ENCODE assay signal across 21 cellular contexts in the genomic region with DNA sequence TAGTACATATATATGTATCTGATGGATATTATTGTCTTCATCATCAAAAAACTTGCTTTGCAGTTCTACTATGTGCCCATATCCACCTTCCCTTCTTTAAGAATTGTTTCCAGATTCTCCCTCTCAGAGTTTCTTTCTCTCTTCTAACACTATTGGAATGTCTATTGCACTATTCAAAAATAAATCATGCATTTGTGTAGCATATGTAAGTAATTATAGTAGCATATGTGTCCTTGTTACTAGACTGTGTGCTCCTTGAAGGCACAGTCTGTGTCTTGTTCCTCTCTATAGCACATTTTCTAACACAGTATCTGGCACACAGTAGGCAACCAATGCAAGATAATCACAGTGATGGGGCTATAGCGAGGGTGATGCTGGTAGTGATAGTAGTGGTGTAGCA. TPM values are rescaled to one million over a fixed set of nuclear protein-coding genes. Genes with fewer than 3 reads are reported as not detected.
DNase-seq lines count a peak whose midpoint lies in the region; ATAC-seq, FAIRE-seq and TF ChIP-seq lines count a peak whose summit lies in the region.
"Had no signal": no experiment of that assay in that cellular context is flagged by ENCODE, and none has a peak within 500 bp of the region (broad histone marks: within the 10 kb centered on the region; RNA-seq: fewer than 3 reads in every experiment).

No MANE protein-coding gene starts in this region.

- H3K9me3 ChIP-seq in adipocyte (ENCODE audit: control insufficient read depth, low read length) (no peaks in the 10 kb centered on the region), uterus (no peaks in the 10 kb centered on the region)
- H3K9me3 ChIP-seq in effector memory CD4-positive, alpha-beta T cell (ENCODE audit: control insufficient read depth, low read length): no peaks in the 10 kb centered on the region
- H3K9me3 ChIP-seq: BE2C had no signal

- no peak overlapping the region for H3K4me3 ChIP-seq in adipocyte (ENCODE audit: low read length)
- H3K4me3 ChIP-seq in uterus: no peak overlapping the region
- no peak overlapping the region for H3K4me3 ChIP-seq in effector memory CD4-positive, alpha-beta T cell (ENCODE audit: insufficient read depth, low read depth, low read length, poor library complexity, severe bottlenecking)

- H3K27me3 ChIP-seq in adipocyte (replicated peaks; ENCODE audit: control insufficient read depth, insufficient read depth, low read length) (no peaks in the 10 kb centered on the region), uterus (no peaks in the 10 kb centered on the region)
- no peaks in the 10 kb centered on the region for H3K27me3 ChIP-seq in effector memory CD4-positive, alpha-beta T cell (replicated peaks; ENCODE audit: control insufficient read depth, insufficient read depth, low read length, poor library complexity, severe bottlenecking)
- H3K27me3 ChIP-seq: BE2C had no signal

- H3K4me1 Mint-ChIP-seq in WTC11: no peaks in the 10 kb centered on the region
- H3K4me1 Mint-ChIP-seq: H9 had no signal

- DNase-seq in GM04503 (ENCODE audit: low read depth) (peak; percentile 58), adipocyte (ENCODE audit: low read depth) (peak; percentile 83), fibroblast of peridontal ligament (ENCODE audit: extremely low read depth) (peak; percentile 85), uterus (no peak), NCI-H524 (lab: John Stamatoyannopoulos, UW) (no peak), HTR-8/SVneo (ENCODE audit: insufficient read length, low spot score) (no peak), WTC11 (ENCODE audit: low spot score) (no peak)
- DNase-seq in effector memory CD4-positive, alpha-beta T cell: no peak
- DNase-seq: ACHN; BE2C; Calu3; CD4-positive, alpha-beta T cell; H9; KBM-7; NCI-H1105 treated with DMSO at 0.1 percent for 48 hours; NCI-H1694 treated with DMSO at 0.1 percent for 48 hours; NCI-H2107; NCI-H510A treated with DMSO at 0.1 percent for 48 hours; NCI-H82; OCI-M1; SHP77 treated with DMSO at 0.1 percent for 48 hours had no signal

- no peaks in the 10 kb centered on the region for H3K27me3 Mint-ChIP-seq in WTC11 (ENCODE audit: low read depth)
- H3K27me3 Mint-ChIP-seq: CD4-positive, alpha-beta T cell had no signal

- no peak for TF ChIP-seq POLR2A in uterus (IDR thresholded peaks at IDR 0.05)

- CTCF ChIA-PET in WTC11 (lab: Charles Lee): interaction anchor here (1.4 kb wide), 1 partner anchor 12 kb away, joined by 4 read pairs; no protein-coding TSS in a partner anchor

- TF ChIP-seq CTCF in uterus (IDR thresholded peaks at IDR 0.05) (no peak), WTC11 (IDR thresholded peaks at IDR 0.05) (no peak)

- no peaks in the 10 kb centered on the region for H3K9me3 Mint-ChIP-seq in WTC11
- H3K9me3 Mint-ChIP-seq: CD4-positive, alpha-beta T cell; H9 had no signal

- H3K9ac ChIP-seq in adipocyte (ENCODE audit: low read length): no peak overlapping the region

- no peak overlapping the region for H3K27ac Mint-ChIP-seq in WTC11
- H3K27ac Mint-ChIP-seq: CD4-positive, alpha-beta T cell; H9 had no signal

- no peaks in the 10 kb centered on the region for H3K36me3 Mint-ChIP-seq in WTC11

- no peak for ATAC-seq in WTC11

- POLR2A ChIA-PET in WTC11 (lab: Charles Lee): interaction anchor here (0.6 kb wide), 1 partner anchor 10 kb away, joined by 3 read pairs; no protein-coding TSS in a partner anchor

- H3K27ac ChIP-seq in uterus: peak overlapping the region; percentile 62 to 66
- H3K27ac ChIP-seq in effector memory CD4-positive, alpha-beta T cell (ENCODE audit: insufficient read depth, low read length, poor library complexity, severe bottlenecking): no peak overlapping the region

- intact Hi-C loops in uterus (cut with DNase I; ENCODE audit: low total_unique reads): no loop called here

- no peak overlapping the region for H3K4me3 Mint-ChIP-seq in WTC11
- H3K4me3 Mint-ChIP-seq: CD4-positive, alpha-beta T cell; H9 had no signal

- peaks cover 34% of the 10 kb centered on the region for H3K4me1 ChIP-seq in adipocyte (ENCODE audit: control insufficient read depth, insufficient read depth, low read length)
- peaks cover 0 to 18% of the 10 kb centered on the region in 2 donors for H3K4me1 ChIP-seq in uterus
- H3K4me1 ChIP-seq in effector memory CD4-positive, alpha-beta T cell (ENCODE audit: control insufficient read depth, insufficient read depth, low read length, poor library complexity, severe bottlenecking): no peaks in the 10 kb centered on the region
- H3K4me1 ChIP-seq: BE2C had no signal

- FAIRE-seq in HTR-8/SVneo (lab: Jason Lieb, UNC): no peak

- H3K36me3 ChIP-seq in adipocyte (ENCODE audit: control insufficient read depth, insufficient read depth, low read length, severe bottlenecking) (no peaks in the 10 kb centered on the region), uterus (no peaks in the 10 kb centered on the region)
- no peaks in the 10 kb centered on the region for H3K36me3 ChIP-seq in effector memory CD4-positive, alpha-beta T cell (ENCODE audit: control insufficient read depth, insufficient read depth, low read length)

TF ChIP-seq in WTC11, 78 proteins besides CTCF, POLR2A, EP300 and RAD21:
- TF ChIP-seq JUN (CRISPR knock-in tag; IDR thresholded peaks at IDR 0.05): no peak
- no peak for TF ChIP-seq MXD4 (CRISPR knock-in tag; IDR thresholded peaks at IDR 0.05; ENCODE audit: borderline replicate concordance)
- TF ChIP-seq FOXJ3 (CRISPR knock-in tag; IDR thresholded peaks at IDR 0.05; ENCODE audit: borderline replicate concordance): no peak
- TF ChIP-seq ZNF423 (CRISPR knock-in tag; IDR thresholded peaks at IDR 0.05): no peak
- TF ChIP-seq, protein P1, sequence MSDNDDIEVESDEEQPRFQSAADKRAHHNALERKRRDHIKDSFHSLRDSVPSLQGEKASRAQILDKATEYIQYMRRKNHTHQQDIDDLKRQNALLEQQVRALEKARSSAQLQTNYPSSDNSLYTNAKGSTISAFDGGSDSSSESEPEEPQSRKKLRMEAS (CRISPR knock-in tag; IDR thresholded peaks at IDR 0.05): no peak
- TF ChIP-seq, protein P2, sequence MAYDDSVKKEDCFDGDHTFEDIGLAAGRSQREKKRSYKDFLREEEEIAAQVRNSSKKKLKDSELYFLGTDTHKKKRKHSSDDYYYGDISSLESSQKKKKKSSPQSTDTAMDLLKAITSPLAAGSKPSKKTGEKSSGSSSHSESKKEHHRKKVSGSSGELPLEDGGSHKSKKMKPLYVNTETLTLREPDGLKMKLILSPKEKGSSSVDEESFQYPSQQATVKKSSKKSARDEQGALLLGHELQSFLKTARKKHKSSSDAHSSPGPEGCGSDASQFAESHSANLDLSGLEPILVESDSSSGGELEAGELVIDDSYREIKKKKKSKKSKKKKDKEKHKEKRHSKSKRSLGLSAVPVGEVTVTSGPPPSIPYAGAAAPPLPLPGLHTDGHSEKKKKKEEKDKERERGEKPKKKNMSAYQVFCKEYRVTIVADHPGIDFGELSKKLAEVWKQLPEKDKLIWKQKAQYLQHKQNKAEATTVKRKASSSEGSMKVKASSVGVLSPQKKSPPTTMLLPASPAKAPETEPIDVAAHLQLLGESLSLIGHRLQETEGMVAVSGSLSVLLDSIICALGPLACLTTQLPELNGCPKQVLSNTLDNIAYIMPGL (CRISPR knock-in tag; IDR thresholded peaks at IDR 0.05): no peak

RNA-seq across cellular contexts. Expression of a gene that starts 43.4 kb away (rescaled TPM):
- total RNA-seq in uterus (10 to 100 TPM; 13.2 to 36.0 (median 25.3) TPM), WTC11 (2021) (17.5 to 21.0 TPM (median 20.1 TPM) in 3 replicates)

Comparison
In these comparisons a context has a peak if more than half of its experiments do, and no peak if none do; other contexts are left out.
1. DNase-seq: peak in GM04503 (single experiment), adipocyte (single experiment) and fibroblast of peridontal ligament (single experiment); none in uterus (0 of 2), NCI-H524 (0 of 2), effector memory CD4-positive, alpha-beta T cell (0 of 3), HTR-8/SVneo (single experiment) and WTC11 (single experiment).